1 cellular context compared by ENCODE assay signal in the genomic region with DNA sequence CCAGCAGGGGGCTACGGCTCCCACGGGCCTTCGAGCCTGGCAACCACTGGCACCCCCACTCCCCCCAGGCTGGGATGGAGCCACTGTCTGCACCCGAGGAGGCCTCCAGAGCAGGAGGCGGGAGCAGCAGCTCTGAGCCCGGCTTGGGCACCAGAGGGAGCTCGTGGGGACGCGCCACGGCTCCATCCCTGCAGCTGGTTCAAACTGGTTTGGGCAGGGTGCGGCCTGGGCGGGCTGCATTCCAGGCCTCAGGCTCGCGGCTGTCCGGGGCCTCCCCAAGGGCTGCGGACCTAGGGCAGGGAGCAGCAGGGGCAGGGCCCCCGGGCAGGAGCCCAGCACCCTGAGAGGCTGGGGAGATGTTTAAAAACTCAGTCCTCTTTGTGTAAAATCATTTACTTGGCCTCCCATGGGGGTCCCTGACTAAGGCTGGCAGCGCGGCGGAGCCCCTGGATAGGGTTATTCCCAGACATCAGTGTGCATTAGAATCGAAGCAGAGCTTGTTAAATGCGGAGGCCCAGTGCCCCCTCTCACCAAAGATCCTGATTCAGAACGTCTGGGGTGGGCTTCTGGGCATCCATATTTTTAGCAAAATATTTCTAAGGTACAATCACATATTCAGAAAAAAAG.
TF ChIP-seq lines count a peak whose summit lies in the region.

No MANE protein-coding gene starts in this region.

TF ChIP-seq in K562, 482 proteins besides CTCF, POLR2A, EP300 and RAD21 (continued from another document and continues in another):
- peak; percentile 40; the same call in 1 of the 2 replicates for TF ChIP-seq SMARCC2 (IDR thresholded peaks at IDR 0.05; ENCODE audit: low read depth)
- no peak for TF ChIP-seq ATF1 (CRISPR knock-in tag; IDR thresholded peaks at IDR 0.05)
- TF ChIP-seq ATF1 (tag; IDR thresholded peaks at IDR 0.05) = peak; percentile 38
- TF ChIP-seq BDP1 (IDR thresholded peaks at IDR 0.05; ENCODE audit: insufficient read depth, insufficient read length) = no peak
- no peak for TF ChIP-seq PCBP1 (IDR thresholded peaks at IDR 0.05; ENCODE audit: low read depth, low read length, poor library complexity, severe bottlenecking)
- TF ChIP-seq GABPA (tag; conservative IDR thresholded peaks at IDR 0.05; ENCODE audit: low read depth) = 0 out of 2 replicates have a peak, but pooled peaks have one; percentile 16
- TF ChIP-seq RBBP5 (IDR thresholded peaks at IDR 0.05; ENCODE audit: borderline replicate concordance, insufficient read depth, low read length, poor library complexity, severe bottlenecking) = no peak
- no peak for TF ChIP-seq SIRT6 (IDR thresholded peaks at IDR 0.05; ENCODE audit: low read depth, low read length)
- TF ChIP-seq CREB1 (IDR thresholded peaks at IDR 0.05) = no peak
- peak; percentile 33; the same call in 1 of the 2 replicates for TF ChIP-seq CREB1 (CRISPR knock-in tag; IDR thresholded peaks at IDR 0.05)
- TF ChIP-seq, protein P1, sequence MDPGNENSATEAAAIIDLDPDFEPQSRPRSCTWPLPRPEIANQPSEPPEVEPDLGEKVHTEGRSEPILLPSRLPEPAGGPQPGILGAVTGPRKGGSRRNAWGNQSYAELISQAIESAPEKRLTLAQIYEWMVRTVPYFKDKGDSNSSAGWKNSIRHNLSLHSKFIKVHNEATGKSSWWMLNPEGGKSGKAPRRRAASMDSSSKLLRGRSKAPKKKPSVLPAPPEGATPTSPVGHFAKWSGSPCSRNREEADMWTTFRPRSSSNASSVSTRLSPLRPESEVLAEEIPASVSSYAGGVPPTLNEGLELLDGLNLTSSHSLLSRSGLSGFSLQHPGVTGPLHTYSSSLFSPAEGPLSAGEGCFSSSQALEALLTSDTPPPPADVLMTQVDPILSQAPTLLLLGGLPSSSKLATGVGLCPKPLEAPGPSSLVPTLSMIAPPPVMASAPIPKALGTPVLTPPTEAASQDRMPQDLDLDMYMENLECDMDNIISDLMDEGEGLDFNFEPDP (CRISPR knock-in tag; IDR thresholded peaks at IDR 0.05) = no peak
- TF ChIP-seq, protein P2, sequence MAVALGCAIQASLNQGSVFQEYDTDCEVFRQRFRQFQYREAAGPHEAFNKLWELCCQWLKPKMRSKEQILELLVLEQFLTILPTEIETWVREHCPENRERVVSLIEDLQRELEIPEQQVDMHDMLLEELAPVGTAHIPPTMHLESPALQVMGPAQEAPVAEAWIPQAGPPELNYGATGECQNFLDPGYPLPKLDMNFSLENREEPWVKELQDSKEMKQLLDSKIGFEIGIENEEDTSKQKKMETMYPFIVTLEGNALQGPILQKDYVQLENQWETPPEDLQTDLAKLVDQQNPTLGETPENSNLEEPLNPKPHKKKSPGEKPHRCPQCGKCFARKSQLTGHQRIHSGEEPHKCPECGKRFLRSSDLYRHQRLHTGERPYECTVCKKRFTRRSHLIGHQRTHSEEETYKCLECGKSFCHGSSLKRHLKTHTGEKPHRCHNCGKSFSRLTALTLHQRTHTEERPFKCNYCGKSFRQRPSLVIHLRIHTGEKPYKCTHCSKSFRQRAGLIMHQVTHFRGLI (CRISPR knock-in tag; IDR thresholded peaks at IDR 0.05) = no peak
- no peak for TF ChIP-seq PYGO2 (tag; IDR thresholded peaks at IDR 0.05)
- TF ChIP-seq, protein P3, sequence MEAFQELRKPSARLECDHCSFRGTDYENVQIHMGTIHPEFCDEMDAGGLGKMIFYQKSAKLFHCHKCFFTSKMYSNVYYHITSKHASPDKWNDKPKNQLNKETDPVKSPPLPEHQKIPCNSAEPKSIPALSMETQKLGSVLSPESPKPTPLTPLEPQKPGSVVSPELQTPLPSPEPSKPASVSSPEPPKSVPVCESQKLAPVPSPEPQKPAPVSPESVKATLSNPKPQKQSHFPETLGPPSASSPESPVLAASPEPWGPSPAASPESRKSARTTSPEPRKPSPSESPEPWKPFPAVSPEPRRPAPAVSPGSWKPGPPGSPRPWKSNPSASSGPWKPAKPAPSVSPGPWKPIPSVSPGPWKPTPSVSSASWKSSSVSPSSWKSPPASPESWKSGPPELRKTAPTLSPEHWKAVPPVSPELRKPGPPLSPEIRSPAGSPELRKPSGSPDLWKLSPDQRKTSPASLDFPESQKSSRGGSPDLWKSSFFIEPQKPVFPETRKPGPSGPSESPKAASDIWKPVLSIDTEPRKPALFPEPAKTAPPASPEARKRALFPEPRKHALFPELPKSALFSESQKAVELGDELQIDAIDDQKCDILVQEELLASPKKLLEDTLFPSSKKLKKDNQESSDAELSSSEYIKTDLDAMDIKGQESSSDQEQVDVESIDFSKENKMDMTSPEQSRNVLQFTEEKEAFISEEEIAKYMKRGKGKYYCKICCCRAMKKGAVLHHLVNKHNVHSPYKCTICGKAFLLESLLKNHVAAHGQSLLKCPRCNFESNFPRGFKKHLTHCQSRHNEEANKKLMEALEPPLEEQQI (IDR thresholded peaks at IDR 0.05) = no peak
- TF ChIP-seq EHMT2 (IDR thresholded peaks at IDR 0.05) = no peak
- no peak for TF ChIP-seq SLC30A9 (CRISPR knock-in tag; IDR thresholded peaks at IDR 0.05)
- peak; percentile 15; the same call in 1 of the 2 replicates for TF ChIP-seq NCOR1 (IDR thresholded peaks at IDR 0.05)
- TF ChIP-seq NCOA1 (IDR thresholded peaks at IDR 0.05; ENCODE audit: low read depth) = peak; percentile 77
- no peak for TF ChIP-seq MCM3 (IDR thresholded peaks at IDR 0.05)
- no peak for TF ChIP-seq HNRNPK (IDR thresholded peaks at IDR 0.05; ENCODE audit: low read depth, low read length, poor library complexity, severe bottlenecking)
- TF ChIP-seq, protein P4, sequence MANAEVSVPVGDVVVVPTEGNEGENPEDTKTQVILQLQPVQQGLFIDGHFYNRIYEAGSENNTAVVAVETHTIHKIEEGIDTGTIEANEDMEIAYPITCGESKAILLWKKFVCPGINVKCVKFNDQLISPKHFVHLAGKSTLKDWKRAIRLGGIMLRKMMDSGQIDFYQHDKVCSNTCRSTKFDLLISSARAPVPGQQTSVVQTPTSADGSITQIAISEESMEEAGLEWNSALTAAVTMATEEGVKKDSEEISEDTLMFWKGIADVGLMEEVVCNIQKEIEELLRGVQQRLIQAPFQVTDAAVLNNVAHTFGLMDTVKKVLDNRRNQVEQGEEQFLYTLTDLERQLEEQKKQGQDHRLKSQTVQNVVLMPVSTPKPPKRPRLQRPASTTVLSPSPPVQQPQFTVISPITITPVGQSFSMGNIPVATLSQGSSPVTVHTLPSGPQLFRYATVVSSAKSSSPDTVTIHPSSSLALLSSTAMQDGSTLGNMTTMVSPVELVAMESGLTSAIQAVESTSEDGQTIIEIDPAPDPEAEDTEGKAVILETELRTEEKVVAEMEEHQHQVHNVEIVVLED (CRISPR knock-in tag; IDR thresholded peaks at IDR 0.05) = no peak
- TF ChIP-seq, protein P5, sequence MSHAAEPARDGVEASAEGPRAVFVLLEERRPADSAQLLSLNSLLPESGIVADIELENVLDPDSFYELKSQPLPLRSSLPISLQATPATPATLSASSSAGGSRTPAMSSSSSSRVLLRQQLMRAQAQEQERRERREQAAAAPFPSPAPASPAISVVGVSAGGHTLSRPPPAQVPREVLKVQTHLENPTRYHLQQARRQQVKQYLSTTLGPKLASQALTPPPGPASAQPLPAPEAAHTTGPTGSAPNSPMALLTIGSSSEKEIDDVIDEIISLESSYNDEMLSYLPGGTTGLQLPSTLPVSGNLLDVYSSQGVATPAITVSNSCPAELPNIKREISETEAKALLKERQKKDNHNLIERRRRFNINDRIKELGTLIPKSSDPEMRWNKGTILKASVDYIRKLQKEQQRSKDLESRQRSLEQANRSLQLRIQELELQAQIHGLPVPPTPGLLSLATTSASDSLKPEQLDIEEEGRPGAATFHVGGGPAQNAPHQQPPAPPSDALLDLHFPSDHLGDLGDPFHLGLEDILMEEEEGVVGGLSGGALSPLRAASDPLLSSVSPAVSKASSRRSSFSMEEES (CRISPR knock-in tag; IDR thresholded peaks at IDR 0.05) = no peak
- no peak for TF ChIP-seq ZSCAN29 (IDR thresholded peaks at IDR 0.05)
- TF ChIP-seq, protein P6, sequence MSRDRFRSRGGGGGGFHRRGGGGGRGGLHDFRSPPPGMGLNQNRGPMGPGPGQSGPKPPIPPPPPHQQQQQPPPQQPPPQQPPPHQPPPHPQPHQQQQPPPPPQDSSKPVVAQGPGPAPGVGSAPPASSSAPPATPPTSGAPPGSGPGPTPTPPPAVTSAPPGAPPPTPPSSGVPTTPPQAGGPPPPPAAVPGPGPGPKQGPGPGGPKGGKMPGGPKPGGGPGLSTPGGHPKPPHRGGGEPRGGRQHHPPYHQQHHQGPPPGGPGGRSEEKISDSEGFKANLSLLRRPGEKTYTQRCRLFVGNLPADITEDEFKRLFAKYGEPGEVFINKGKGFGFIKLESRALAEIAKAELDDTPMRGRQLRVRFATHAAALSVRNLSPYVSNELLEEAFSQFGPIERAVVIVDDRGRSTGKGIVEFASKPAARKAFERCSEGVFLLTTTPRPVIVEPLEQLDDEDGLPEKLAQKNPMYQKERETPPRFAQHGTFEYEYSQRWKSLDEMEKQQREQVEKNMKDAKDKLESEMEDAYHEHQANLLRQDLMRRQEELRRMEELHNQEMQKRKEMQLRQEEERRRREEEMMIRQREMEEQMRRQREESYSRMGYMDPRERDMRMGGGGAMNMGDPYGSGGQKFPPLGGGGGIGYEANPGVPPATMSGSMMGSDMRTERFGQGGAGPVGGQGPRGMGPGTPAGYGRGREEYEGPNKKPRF (IDR thresholded peaks at IDR 0.05; ENCODE audit: low read depth, low read length) = no peak
- no peak for TF ChIP-seq MTF1 (CRISPR knock-in tag; IDR thresholded peaks at IDR 0.05; ENCODE audit: borderline replicate concordance)
- TF ChIP-seq KDM4B (IDR thresholded peaks at IDR 0.05; ENCODE audit: borderline replicate concordance in 2 of 2, low read depth in 1 of 2) = 0 out of 4 replicates have a peak, but pooled peaks of 1 of the 2 experiments have one; percentile 64
- TF ChIP-seq CSDE1 (IDR thresholded peaks at IDR 0.05) = no peak
- TF ChIP-seq, protein P7, sequence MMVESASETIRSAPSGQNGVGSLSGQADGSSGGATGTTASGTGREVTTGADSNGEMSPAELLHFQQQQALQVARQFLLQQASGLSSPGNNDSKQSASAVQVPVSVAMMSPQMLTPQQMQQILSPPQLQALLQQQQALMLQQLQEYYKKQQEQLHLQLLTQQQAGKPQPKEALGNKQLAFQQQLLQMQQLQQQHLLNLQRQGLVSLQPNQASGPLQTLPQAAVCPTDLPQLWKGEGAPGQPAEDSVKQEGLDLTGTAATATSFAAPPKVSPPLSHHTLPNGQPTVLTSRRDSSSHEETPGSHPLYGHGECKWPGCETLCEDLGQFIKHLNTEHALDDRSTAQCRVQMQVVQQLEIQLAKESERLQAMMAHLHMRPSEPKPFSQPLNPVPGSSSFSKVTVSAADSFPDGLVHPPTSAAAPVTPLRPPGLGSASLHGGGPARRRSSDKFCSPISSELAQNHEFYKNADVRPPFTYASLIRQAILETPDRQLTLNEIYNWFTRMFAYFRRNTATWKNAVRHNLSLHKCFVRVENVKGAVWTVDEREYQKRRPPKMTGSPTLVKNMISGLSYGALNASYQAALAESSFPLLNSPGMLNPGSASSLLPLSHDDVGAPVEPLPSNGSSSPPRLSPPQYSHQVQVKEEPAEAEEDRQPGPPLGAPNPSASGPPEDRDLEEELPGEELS (CRISPR knock-in tag; IDR thresholded peaks at IDR 0.05; ENCODE audit: borderline replicate concordance) = no peak
- peak; percentile 89; the same call in 1 of the 2 replicates for TF ChIP-seq GTF2E2 (tag; IDR thresholded peaks at IDR 0.05)
- peak; percentile 51; the same call in 1 of the 2 replicates for TF ChIP-seq ZNF311 (CRISPR knock-in tag; IDR thresholded peaks at IDR 0.05)
- peak; percentile 69; the same call in 1 of the 2 replicates for TF ChIP-seq ZBTB7A (IDR thresholded peaks at IDR 0.05; ENCODE audit: borderline replicate concordance, control insufficient read depth, low read depth, low read length)
- TF ChIP-seq ARID2 (IDR thresholded peaks at IDR 0.05) = no peak
- no peak for TF ChIP-seq WHSC1 (IDR thresholded peaks at IDR 0.05; ENCODE audit: low read length)
- TF ChIP-seq ZEB2 (IDR thresholded peaks at IDR 0.05) = no peak
- TF ChIP-seq, protein P8, sequence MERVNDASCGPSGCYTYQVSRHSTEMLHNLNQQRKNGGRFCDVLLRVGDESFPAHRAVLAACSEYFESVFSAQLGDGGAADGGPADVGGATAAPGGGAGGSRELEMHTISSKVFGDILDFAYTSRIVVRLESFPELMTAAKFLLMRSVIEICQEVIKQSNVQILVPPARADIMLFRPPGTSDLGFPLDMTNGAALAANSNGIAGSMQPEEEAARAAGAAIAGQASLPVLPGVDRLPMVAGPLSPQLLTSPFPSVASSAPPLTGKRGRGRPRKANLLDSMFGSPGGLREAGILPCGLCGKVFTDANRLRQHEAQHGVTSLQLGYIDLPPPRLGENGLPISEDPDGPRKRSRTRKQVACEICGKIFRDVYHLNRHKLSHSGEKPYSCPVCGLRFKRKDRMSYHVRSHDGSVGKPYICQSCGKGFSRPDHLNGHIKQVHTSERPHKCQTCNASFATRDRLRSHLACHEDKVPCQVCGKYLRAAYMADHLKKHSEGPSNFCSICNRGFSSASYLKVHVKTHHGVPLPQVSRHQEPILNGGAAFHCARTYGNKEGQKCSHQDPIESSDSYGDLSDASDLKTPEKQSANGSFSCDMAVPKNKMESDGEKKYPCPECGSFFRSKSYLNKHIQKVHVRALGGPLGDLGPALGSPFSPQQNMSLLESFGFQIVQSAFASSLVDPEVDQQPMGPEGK (CRISPR knock-in tag; IDR thresholded peaks at IDR 0.05; ENCODE audit: borderline replicate concordance) = no peak
- TF ChIP-seq MBD2 (IDR thresholded peaks at IDR 0.05; ENCODE audit: borderline replicate concordance, low read depth) = peak; percentile 61
- TF ChIP-seq, protein P9, sequence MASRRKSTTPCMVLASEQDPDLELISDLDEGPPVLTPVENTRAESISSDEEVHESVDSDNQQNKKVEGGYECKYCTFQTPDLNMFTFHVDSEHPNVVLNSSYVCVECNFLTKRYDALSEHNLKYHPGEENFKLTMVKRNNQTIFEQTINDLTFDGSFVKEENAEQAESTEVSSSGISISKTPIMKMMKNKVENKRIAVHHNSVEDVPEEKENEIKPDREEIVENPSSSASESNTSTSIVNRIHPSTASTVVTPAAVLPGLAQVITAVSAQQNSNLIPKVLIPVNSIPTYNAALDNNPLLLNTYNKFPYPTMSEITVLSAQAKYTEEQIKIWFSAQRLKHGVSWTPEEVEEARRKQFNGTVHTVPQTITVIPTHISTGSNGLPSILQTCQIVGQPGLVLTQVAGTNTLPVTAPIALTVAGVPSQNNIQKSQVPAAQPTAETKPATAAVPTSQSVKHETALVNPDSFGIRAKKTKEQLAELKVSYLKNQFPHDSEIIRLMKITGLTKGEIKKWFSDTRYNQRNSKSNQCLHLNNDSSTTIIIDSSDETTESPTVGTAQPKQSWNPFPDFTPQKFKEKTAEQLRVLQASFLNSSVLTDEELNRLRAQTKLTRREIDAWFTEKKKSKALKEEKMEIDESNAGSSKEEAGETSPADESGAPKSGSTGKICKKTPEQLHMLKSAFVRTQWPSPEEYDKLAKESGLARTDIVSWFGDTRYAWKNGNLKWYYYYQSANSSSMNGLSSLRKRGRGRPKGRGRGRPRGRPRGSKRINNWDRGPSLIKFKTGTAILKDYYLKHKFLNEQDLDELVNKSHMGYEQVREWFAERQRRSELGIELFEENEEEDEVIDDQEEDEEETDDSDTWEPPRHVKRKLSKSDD (conservative IDR thresholded peaks at IDR 0.05; ENCODE audit: low read length) = no peak
- TF ChIP-seq HNRNPL (IDR thresholded peaks at IDR 0.05; ENCODE audit: low read depth, low read length) = 0 out of 2 replicates have a peak, but pooled peaks have one; percentile 71
- peak; percentile 78 for TF ChIP-seq MECOM (CRISPR knock-in tag; IDR thresholded peaks at IDR 0.05)
- TF ChIP-seq BMI1 (IDR thresholded peaks at IDR 0.05; ENCODE audit: low read length) = no peak
- no peak; the same call in 1 of the 2 replicates for TF ChIP-seq FOXP1 (CRISPR knock-in tag; IDR thresholded peaks at IDR 0.05)
- TF ChIP-seq CEBPG (CRISPR knock-in tag; IDR thresholded peaks at IDR 0.05) = no peak; the same call in 1 of the 2 replicates
- TF ChIP-seq CEBPG (tag; conservative IDR thresholded peaks at IDR 0.05 in 1 of 2, IDR thresholded peaks at IDR 0.05 in 1 of 2) = no peak
